17 cellular contexts compared by ENCODE assay signal in the genomic region with DNA sequence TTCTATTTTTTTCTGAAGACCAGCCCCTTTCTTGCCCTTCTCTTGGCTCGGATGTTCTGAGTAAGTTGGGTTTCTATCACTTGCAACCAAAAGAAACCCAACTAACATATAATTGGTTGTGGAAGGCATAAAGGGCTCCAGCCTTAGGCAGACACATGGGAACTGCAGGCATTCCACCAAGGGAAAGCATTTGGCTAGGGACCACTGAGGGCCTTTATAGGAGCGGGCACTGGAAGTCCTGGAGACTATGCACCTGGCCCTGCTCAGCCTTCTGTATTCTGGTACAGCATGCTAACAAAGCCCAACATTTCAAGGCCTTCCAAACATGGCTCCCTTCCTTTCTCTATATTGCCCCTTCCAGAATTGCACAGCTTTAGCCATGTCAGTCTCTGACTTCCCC. TPM values are rescaled to one million over a fixed set of nuclear protein-coding genes. Genes with fewer than 3 reads are reported as not detected.
DNase-seq lines count a peak whose midpoint lies in the region.
"Had no signal": no experiment of that assay in that cellular context is flagged by ENCODE, and none has a peak within 500 bp of the region (broad histone marks: within the 10 kb centered on the region; RNA-seq: fewer than 3 reads in every experiment).

No MANE protein-coding gene starts in this region.

- POLR2A ChIA-PET in activated CD4-positive, alpha-beta memory T cell treated with anti-CD3 and anti-CD28 coated beads, Interleukin-2, amount 10 ng/mL, durations not matched to agents 7 days and 5 days (lab: Charles Lee) = no interaction called here
- POLR2A ChIA-PET in activated CD4-positive, alpha-beta memory T cell treated with anti-CD3 and anti-CD28 coated beads for 36 hours (lab: Charles Lee) = no interaction called here

- no peaks in the 10 kb centered on the region for H3K9me3 Mint-ChIP-seq in activated CD4-positive, alpha-beta memory T cell treated with anti-CD3 and anti-CD28 coated beads, Interleukin-2, amount 10 ng/mL, durations not matched to agents 7 days and 5 days
- H3K9me3 Mint-ChIP-seq in activated CD4-positive, alpha-beta memory T cell treated with anti-CD3 and anti-CD28 coated beads for 36 hours = no peaks in the 10 kb centered on the region
- H3K9me3 Mint-ChIP-seq: CD8-positive, alpha-beta T cell; HFFc6 had no signal

- no peaks in the 10 kb centered on the region for H3K36me3 Mint-ChIP-seq in activated CD4-positive, alpha-beta memory T cell treated with anti-CD3 and anti-CD28 coated beads, Interleukin-2, amount 10 ng/mL, durations not matched to agents 7 days and 5 days (ENCODE audit: low read depth)
- no peaks in the 10 kb centered on the region for H3K36me3 Mint-ChIP-seq in activated CD4-positive, alpha-beta memory T cell treated with anti-CD3 and anti-CD28 coated beads for 36 hours
- H3K36me3 Mint-ChIP-seq: CD14-positive monocyte; CD8-positive, alpha-beta T cell had no signal

- no peak overlapping the region for H3K4me3 Mint-ChIP-seq in activated CD4-positive, alpha-beta memory T cell treated with anti-CD3 and anti-CD28 coated beads, Interleukin-2, amount 10 ng/mL, durations not matched to agents 7 days and 5 days
- H3K4me3 Mint-ChIP-seq in activated CD4-positive, alpha-beta memory T cell treated with anti-CD3 and anti-CD28 coated beads for 36 hours = no peak overlapping the region
- H3K4me3 Mint-ChIP-seq: CD14-positive monocyte; CD8-positive, alpha-beta T cell; HFFc6 had no signal

- CTCF ChIA-PET in activated CD4-positive, alpha-beta memory T cell treated with anti-CD3 and anti-CD28 coated beads, Interleukin-2, amount 10 ng/mL, durations not matched to agents 7 days and 5 days (lab: Charles Lee) = no interaction called here
- CTCF ChIA-PET in activated CD4-positive, alpha-beta memory T cell treated with anti-CD3 and anti-CD28 coated beads for 36 hours (lab: Charles Lee) = no interaction called here

- H3K27me3 Mint-ChIP-seq in activated CD4-positive, alpha-beta memory T cell treated with anti-CD3 and anti-CD28 coated beads, Interleukin-2, amount 10 ng/mL, durations not matched to agents 7 days and 5 days = peaks cover 14% of the 10 kb centered on the region
- H3K27me3 Mint-ChIP-seq in activated CD4-positive, alpha-beta memory T cell treated with anti-CD3 and anti-CD28 coated beads for 36 hours = peaks cover 8% of the 10 kb centered on the region

- intact Hi-C loops in activated CD4-positive, alpha-beta memory T cell treated with anti-CD3 and anti-CD28 coated beads for 36 hours (cut with micrococcal nuclease) = no loop called here
- intact Hi-C loops in posterior vena cava (cut with DNase I) = no loop called here

- no peaks in the 10 kb centered on the region for H3K4me1 Mint-ChIP-seq in activated CD4-positive, alpha-beta memory T cell treated with anti-CD3 and anti-CD28 coated beads, Interleukin-2, amount 10 ng/mL, durations not matched to agents 7 days and 5 days
- no peaks in the 10 kb centered on the region for H3K4me1 Mint-ChIP-seq in activated CD4-positive, alpha-beta memory T cell treated with anti-CD3 and anti-CD28 coated beads for 36 hours (ENCODE audit: low read depth)
- H3K4me1 Mint-ChIP-seq: CD14-positive monocyte had no signal

- peak; percentile 5 for DNase-seq in activated CD4-positive, alpha-beta memory T cell treated with anti-CD3 and anti-CD28 coated beads, Interleukin-2, amount 10 ng/mL, durations not matched to agents 7 days and 5 days
- no peak for DNase-seq in activated CD4-positive, alpha-beta memory T cell treated with anti-CD3 and anti-CD28 coated beads for 36 hours
- DNase-seq in islet precursor cell = peak; percentile 24
- DNase-seq in posterior vena cava (ENCODE audit: low spot score) = peak; percentile 52
- no peak for DNase-seq in GM19240 (ENCODE audit: insufficient read length, low spot score)
- DNase-seq in GM03348 (ENCODE audit: low spot score) = no peak
- no peak for DNase-seq in globus pallidus (ENCODE audit: low spot score)
- DNase-seq in NK-92 (lab: John Stamatoyannopoulos, UW; ENCODE audit: unreplicated experiment) = no peak
- DNase-seq: COR-L47, DMS153, DND-41, GDM1, HFFc6 had no signal

- H3K27ac Mint-ChIP-seq in activated CD4-positive, alpha-beta memory T cell treated with anti-CD3 and anti-CD28 coated beads, Interleukin-2, amount 10 ng/mL, durations not matched to agents 7 days and 5 days = no peak overlapping the region
- no peak overlapping the region for H3K27ac Mint-ChIP-seq in activated CD4-positive, alpha-beta memory T cell treated with anti-CD3 and anti-CD28 coated beads for 36 hours
- H3K27ac Mint-ChIP-seq: CD14-positive monocyte; CD8-positive, alpha-beta T cell; HFFc6 had no signal

RNA-seq across cellular contexts. Expression of gene LMO1, which starts 17.6 kb away (rescaled TPM):
- not detected for total RNA-seq in activated CD4-positive, alpha-beta memory T cell treated with anti-CD3 and anti-CD28 coated beads, Interleukin-2, amount 10 ng/mL, durations not matched to agents 7 days and 5 days
- not detected for total RNA-seq in activated CD4-positive, alpha-beta memory T cell treated with anti-CD3 and anti-CD28 coated beads for 36 hours
- under 1 TPM in 1 of 2 donors, not detected in 1; 0.38 TPM for total RNA-seq in posterior vena cava
- total RNA-seq: A673; CD8-positive, alpha-beta T cell; H1; HFFc6 had no signal

Comparison
In these comparisons a context has a peak if more than half of its experiments do, and no peak if none do; other contexts are left out.
1. DNase-seq: peak in activated CD4-positive, alpha-beta memory T cell treated with anti-CD3 and anti-CD28 coated beads, Interleukin-2, amount 10 ng/mL, durations not matched to agents 7 days and 5 days (single experiment), islet precursor cell (single experiment) and posterior vena cava (single experiment); none in activated CD4-positive, alpha-beta memory T cell treated with anti-CD3 and anti-CD28 coated beads for 36 hours (single experiment), GM19240 (single experiment), GM03348 (single experiment), globus pallidus (single experiment) and NK-92 (single experiment).